ENCODE assay signal across 8 cellular contexts in the genomic region with DNA sequence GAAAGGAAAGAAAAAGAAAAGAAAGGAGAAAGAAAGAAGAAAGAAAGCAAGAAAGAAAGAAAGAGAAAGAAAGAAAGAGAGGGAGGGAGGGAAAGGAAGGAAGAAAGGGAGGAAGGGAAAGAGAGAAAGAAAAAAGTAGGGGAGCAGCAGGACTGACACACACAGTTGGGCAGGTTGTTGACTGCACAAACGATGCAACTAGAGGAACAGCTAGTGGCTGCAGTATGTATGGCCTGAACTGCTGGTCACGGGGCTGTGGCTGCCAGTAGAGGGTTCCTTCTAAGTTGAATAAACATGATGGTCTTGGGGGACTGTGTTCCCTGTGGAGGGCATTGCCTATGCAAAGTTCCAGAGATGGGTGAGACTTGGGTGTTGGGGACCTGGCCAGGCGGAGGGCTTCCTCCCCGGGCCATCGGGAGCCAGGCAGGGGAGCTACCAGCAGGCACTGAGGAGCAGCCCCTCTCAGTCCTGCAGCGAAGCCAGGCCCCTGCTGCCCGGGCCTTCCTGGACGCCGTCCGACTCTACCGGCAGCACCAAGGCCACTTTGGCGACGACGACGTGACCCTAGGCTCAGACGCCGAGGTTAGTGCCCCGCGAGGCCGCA. TPM values are rescaled to one million over a fixed set of nuclear protein-coding genes. Genes with fewer than 3 reads are reported as not detected.
DNase-seq lines count a peak whose midpoint lies in the region; ATAC-seq, FAIRE-seq and TF ChIP-seq lines count a peak whose summit lies in the region.

No MANE protein-coding gene starts in this region.

- H3K14ac ChIP-seq in H9 (ENCODE audit: insufficient read depth, low read length), result no peak overlapping the region

- H3K79me1 ChIP-seq in H9 (ENCODE audit: insufficient read depth, low read depth, low read length, poor library complexity, severe bottlenecking), result no peaks in the 10 kb centered on the region

- TF ChIP-seq CTCF in H9 (conservative IDR thresholded peaks at IDR 0.05) (no peak), keratinocyte (optimal IDR thresholded peaks at IDR 0.05 in 1 of 3, IDR thresholded peaks at IDR 0.05 in 1 of 3, conservative IDR thresholded peaks at IDR 0.05 in 1 of 3; ENCODE audit: extremely low read depth in 1 of 3, insufficient read depth in 2 of 3, low read length in 3 of 3) (no peak), tibial nerve (IDR thresholded peaks at IDR 0.05) (no peak)

- no peak for FAIRE-seq in keratinocyte (lab: Jason Lieb, UNC)

- peaks cover 44% of the 10 kb centered on the region for H3K27me3 Mint-ChIP-seq in H9 (ENCODE audit: low read depth)
- H3K27me3 Mint-ChIP-seq in activated T-helper 17 cell treated with anti-CD3 and anti-CD28 coated beads, Interleukin-2, amount 50 U/mL, for 72 hours, result no peaks in the 10 kb centered on the region

- H3K18ac ChIP-seq in H9 (ENCODE audit: insufficient read length, low read depth, low read length), result no peak overlapping the region

- H3K36me3 ChIP-seq in ACC112 (ENCODE audit: insufficient read depth, low read length) (no peaks in the 10 kb centered on the region), keratinocyte (ENCODE audit: control insufficient read depth in 2 of 2, extremely low read depth in 1 of 2, insufficient read depth in 2 of 2, low read length in 2 of 2) (no peaks in the 10 kb centered on the region), tibial nerve (no peaks in the 10 kb centered on the region)

- no peak for TF ChIP-seq EP300 in tibial nerve (IDR thresholded peaks at IDR 0.05)

- H3K4me3 ChIP-seq in ACC112 (ENCODE audit: low read depth, low read length) (peak overlapping the region; percentile 78), keratinocyte (ENCODE audit: control insufficient read depth in 2 of 3, extremely low read depth in 1 of 3, insufficient read depth in 2 of 3, low read depth in 1 of 3, low read length in 3 of 3) (peak overlapping the region; percentile 21 to 55 (median 34)), tibial nerve (peak overlapping the region; percentile 27 to 60 (median 44))

- H2BK5ac ChIP-seq in H9 (ENCODE audit: insufficient read length, low read length), result no peak overlapping the region

- H2BK12ac ChIP-seq in H9 (ENCODE audit: insufficient read length, low read depth, low read length), result no peak overlapping the region

- peak overlapping the region in 1 of 3 experiments; percentile 40; a peak in 1 of 7 replicates for H3K27ac Mint-ChIP-seq in H9
- H3K27ac Mint-ChIP-seq in activated T-helper 17 cell treated with anti-CD3 and anti-CD28 coated beads, Interleukin-2, amount 50 U/mL, for 72 hours, result peak overlapping the region; percentile 54

- H3K9ac ChIP-seq in H9 (ENCODE audit: extremely low read depth, insufficient read length, low read length) (no peak overlapping the region), keratinocyte (ENCODE audit: control insufficient read depth, extremely low read depth, insufficient read depth, low read length) (no peak overlapping the region)

- peaks cover 7% of the 10 kb centered on the region for H3K23me2 ChIP-seq in H9 (ENCODE audit: insufficient read length, low read depth, low read length, poor library complexity, severe bottlenecking)

- no peaks in the 10 kb centered on the region for H3K9me1 ChIP-seq in keratinocyte (ENCODE audit: control insufficient read depth, extremely low read depth, insufficient read depth, low read length)

- no peaks in the 10 kb centered on the region for H3K27me3 ChIP-seq in ACC112 (ENCODE audit: insufficient read depth, low read length)
- H3K27me3 ChIP-seq in H9 (ENCODE audit: insufficient read depth, low read length), result no peaks in the 10 kb centered on the region; the same call in 1 of the 2 replicates
- H3K27me3 ChIP-seq in keratinocyte (ENCODE audit: control insufficient read depth, extremely low read depth, insufficient read depth, low read length), result peaks cover 16% of the 10 kb centered on the region
- no peaks in the 10 kb centered on the region for H3K27me3 ChIP-seq in tibial nerve

- no peak overlapping the region for H4K8ac ChIP-seq in H9 (replicated peaks; ENCODE audit: insufficient read length, low read depth, low read length)

- no peak overlapping the region for H2BK15ac ChIP-seq in H9 (ENCODE audit: low read depth, low read length)

- H4K5ac ChIP-seq in H9 (ENCODE audit: insufficient read length, low read depth, low read length), result no peak overlapping the region

- H4K91ac ChIP-seq in H9 (ENCODE audit: insufficient read length, low read depth, low read length), result no peak overlapping the region

- peaks cover 0 to 2% of the 10 kb centered on the region in 2 experiments; a peak in 1 of 5 replicates for H3K9me3 Mint-ChIP-seq in H9
- H3K9me3 Mint-ChIP-seq in activated T-helper 17 cell treated with anti-CD3 and anti-CD28 coated beads, Interleukin-2, amount 50 U/mL, for 72 hours, result no peaks in the 10 kb centered on the region

- H3K36me3 Mint-ChIP-seq in H9 (ENCODE audit: insufficient read depth in 1 of 3, low read depth in 3 of 3), result no peaks in the 10 kb centered on the region; a peak in 1 of 7 replicates
- no peaks in the 10 kb centered on the region for H3K36me3 Mint-ChIP-seq in activated T-helper 17 cell treated with anti-CD3 and anti-CD28 coated beads, Interleukin-2, amount 50 U/mL, for 72 hours (ENCODE audit: low read depth)

- peak; percentile 1 for ATAC-seq in activated T-helper 17 cell treated with anti-CD3 and anti-CD28 coated beads, Interleukin-2, amount 50 U/mL, for 72 hours (replicated peaks)
- no peak for ATAC-seq in GM18505 (IDR thresholded peaks at IDR 0.05; ENCODE audit: unreplicated experiment)

- no peak for DNase-seq in H9
- no peak for DNase-seq in keratinocyte (ENCODE audit: low read depth, low spot score)
- DNase-seq in tibial nerve (ENCODE audit: low spot score in 2 of 2), result no peak
- no peak for DNase-seq in kidney tubule cell (ENCODE audit: low spot score)
- no peak for DNase-seq in KG1 (lab: John Stamatoyannopoulos, UW)

- peak overlapping the region; percentile 71 to 88 for H3K4me3 Mint-ChIP-seq in H9
- peak overlapping the region; percentile 81 for H3K4me3 Mint-ChIP-seq in activated T-helper 17 cell treated with anti-CD3 and anti-CD28 coated beads, Interleukin-2, amount 50 U/mL, for 72 hours

- H3K27ac ChIP-seq in ACC112 (ENCODE audit: low read depth, low read length) (no peak overlapping the region), H9 (ENCODE audit: insufficient read length, low read depth, low read length) (no peak overlapping the region), keratinocyte (ENCODE audit: control insufficient read depth, insufficient read depth, low read length) (no peak overlapping the region), tibial nerve (peak overlapping the region in 2 of 4 donors; percentile 73 to 74)

- H3K4me2 ChIP-seq in H9 (ENCODE audit: insufficient read depth, insufficient read length, low read length) (peak overlapping the region; percentile 38), keratinocyte (ENCODE audit: control insufficient read depth, extremely low read depth, insufficient read depth, low read depth, low read length) (peak overlapping the region; percentile 74)

- H3K4me1 ChIP-seq in ACC112 (ENCODE audit: control insufficient read depth, insufficient read depth, low read length, unreplicated experiment) (no peaks in the 10 kb centered on the region), H9 (ENCODE audit: insufficient read depth, low read length) (no peaks in the 10 kb centered on the region), keratinocyte (ENCODE audit: control insufficient read depth, extremely low read depth, insufficient read depth, low read length) (peaks cover 7% of the 10 kb centered on the region), tibial nerve (peaks cover 0 to 17% (median 8%) of the 10 kb centered on the region in 4 donors)

- H4K20me1 ChIP-seq in H9 (ENCODE audit: control insufficient read depth, insufficient read depth, insufficient read length) (no peaks in the 10 kb centered on the region), keratinocyte (ENCODE audit: control insufficient read depth, extremely low read depth, insufficient read depth, low read length) (no peaks in the 10 kb centered on the region)

- peaks cover 6 to 10% of the 10 kb centered on the region in 2 experiments for H3K4me1 Mint-ChIP-seq in H9
- H3K4me1 Mint-ChIP-seq in activated T-helper 17 cell treated with anti-CD3 and anti-CD28 coated beads, Interleukin-2, amount 50 U/mL, for 72 hours, result peaks cover 7% of the 10 kb centered on the region

- H3K4ac ChIP-seq in H9 (ENCODE audit: low read depth, low read length), result no peak overlapping the region

- no peak overlapping the region for H3K56ac ChIP-seq in H9 (ENCODE audit: insufficient read length, low read depth, low read length)

- H2BK120ac ChIP-seq in H9 (ENCODE audit: low read depth, low read length, poor library complexity, severe bottlenecking), result no peak overlapping the region

- H2BK20ac ChIP-seq in H9 (ENCODE audit: low read depth, low read length, poor library complexity, severe bottlenecking), result no peak overlapping the region

- no peak overlapping the region for H3K23ac ChIP-seq in H9 (ENCODE audit: insufficient read length, low read depth, low read length)

- no peak overlapping the region for H2AFZ ChIP-seq in ACC112 (ENCODE audit: low read length, unreplicated experiment)
- H2AFZ ChIP-seq in H9 (ENCODE audit: low read length), result no peak overlapping the region
- peak overlapping the region; percentile 4 for H2AFZ ChIP-seq in keratinocyte (ENCODE audit: control insufficient read depth, low read length)

- no peaks in the 10 kb centered on the region for H3K79me2 ChIP-seq in ACC112 (ENCODE audit: control insufficient read depth, insufficient read depth, low read length, unreplicated experiment)
- no peaks in the 10 kb centered on the region for H3K79me2 ChIP-seq in H9 (ENCODE audit: insufficient read depth, low read length)
- no peaks in the 10 kb centered on the region for H3K79me2 ChIP-seq in keratinocyte (ENCODE audit: control insufficient read depth, insufficient read depth, low read length)

- H2AK5ac ChIP-seq in H9 (ENCODE audit: insufficient read length, low read length), result no peak overlapping the region

- H3T11ph ChIP-seq in H9 (ENCODE audit: low read length), result no peak overlapping the region

- H3K9me3 ChIP-seq in H9 (ENCODE audit: control insufficient read depth, low read depth, low read length) (no peaks in the 10 kb centered on the region), keratinocyte (ENCODE audit: control insufficient read depth, low read depth, low read length) (no peaks in the 10 kb centered on the region), tibial nerve (peaks cover 0 to 9% (median 0%) of the 10 kb centered on the region in 4 donors)

- TF ChIP-seq POLR2A in tibial nerve (IDR thresholded peaks at IDR 0.05) (no peak), GM18505 (IDR thresholded peaks at IDR 0.05; ENCODE audit: borderline replicate concordance, extremely low read depth, insufficient read depth, insufficient read length) (no peak)

- dilution Hi-C loops in keratinocyte (cut with MboI; ENCODE audit: extremely low pct_ligation_motif_present, low sequenced_read_pairs), result no loop called here

- no CpG with 5 or more reads among the region's 20 CpGs for WGBS in H9 (ENCODE audit: extremely low coverage, insufficient read length, low lambda C conversion rate)
- WGBS in tibial nerve, 2 donors, result 7 to 21% methylated on average over 3 to 5 of the region's 20 CpGs

RNA-seq across cellular contexts. Expression of gene COLGALT1, which starts 16.7 kb away (rescaled TPM):
- total RNA-seq in H9 (2021), result 45.3 and 48.5 TPM in 2 replicates
- 10 to 100 TPM; 41.1 to 76.5 TPM for total RNA-seq in activated T-helper 17 cell treated with anti-CD3 and anti-CD28 coated beads, Interleukin-2, amount 50 U/mL, for 72 hours
- polyA plus RNA-seq in keratinocyte, result 89.4 to 126 TPM (median 90.9 TPM) in 3 replicates
- 11.8 TPM for polyA plus RNA-seq in keratinocyte (2011; ENCODE audit: low read depth)
- 42.5 and 49.8 TPM in 2 replicates for polyA plus RNA-seq in keratinocyte (2011; cell fraction: cytosol; rRNA removed)
- polyA plus RNA-seq in keratinocyte (2011; cell fraction: nucleus; rRNA removed), result 116 and 131 TPM in 2 replicates
- polyA plus RNA-seq in keratinocyte (2012; ENCODE audit: low replicate concordance), result 45.1 and 73.2 TPM in 2 replicates
- 141 to 280 TPM (median 191 TPM) in 3 replicates for polyA minus RNA-seq in keratinocyte
- 116 TPM for polyA minus RNA-seq in keratinocyte (2011; cell fraction: cytosol; rRNA and poly(A)+ RNA removed)
- polyA minus RNA-seq in keratinocyte (2011; cell fraction: nucleus; rRNA and poly(A)+ RNA removed), result 120 and 124 TPM in 2 replicates
- total RNA-seq in tibial nerve, result 100 to 1,000 TPM in 1 of 4 donors, 10 to 100 TPM in 3; 74.5 to 141 (median 88.2) TPM

RNA-seq across cellular contexts. Expression of gene PGLS, which starts 27.3 kb away (rescaled TPM):
- total RNA-seq in H9 (2021) (73.1 and 76.0 TPM in 2 replicates), tibial nerve (10 to 100 TPM; 82.2 to 96.7 (median 92.2) TPM)
- total RNA-seq in activated T-helper 17 cell treated with anti-CD3 and anti-CD28 coated beads, Interleukin-2, amount 50 U/mL, for 72 hours, result 10 to 100 TPM; 49.0 to 61.8 TPM
- polyA plus RNA-seq in keratinocyte, result 30.2 to 71.5 TPM (median 33.8 TPM) in 3 replicates
- 20.0 TPM for polyA plus RNA-seq in keratinocyte (2011; ENCODE audit: low read depth)
- 38.8 and 91.8 TPM in 2 replicates for polyA plus RNA-seq in keratinocyte (2011; cell fraction: cytosol; rRNA removed)
- 27.2 and 39.9 TPM in 2 replicates for polyA plus RNA-seq in keratinocyte (2011; cell fraction: nucleus; rRNA removed)
- 66.1 and 69.7 TPM in 2 replicates for polyA plus RNA-seq in keratinocyte (2012; ENCODE audit: low replicate concordance)
- 35.5 to 82.7 TPM (median 71.2 TPM) in 3 replicates for polyA minus RNA-seq in keratinocyte
- polyA minus RNA-seq in keratinocyte (2011; cell fraction: cytosol; rRNA and poly(A)+ RNA removed), result 129 TPM
- 16.9 and 18.0 TPM in 2 replicates for polyA minus RNA-seq in keratinocyte (2011; cell fraction: nucleus; rRNA and poly(A)+ RNA removed)
